ENCODE assay signal across 12 cellular contexts in genomic region chr22:31350410-31350863, GRCh38. TPM values are rescaled to one million over a fixed set of nuclear protein-coding genes. Genes with fewer than 3 reads are reported as not detected.
DNase-seq lines count a peak whose midpoint lies in the region; ATAC-seq, FAIRE-seq and TF ChIP-seq lines count a peak whose summit lies in the region.
"Had no signal": no experiment of that assay in that cellular context is flagged by ENCODE, and none has a peak within 500 bp of the region (broad histone marks: within the 10 kb centered on the region; RNA-seq: fewer than 3 reads in every experiment).

No MANE protein-coding gene starts in this region.

- TF ChIP-seq CTCF in kidney (IDR thresholded peaks at IDR 0.05; ENCODE audit: borderline replicate concordance, extremely low read depth, insufficient read depth) = no peak

- H3K9ac ChIP-seq in kidney (ENCODE audit: low read length in 2 of 2) = no peak overlapping the region

- no peak overlapping the region for H3K27ac Mint-ChIP-seq in stimulated activated naive B cell treated with anti-CD40 and anti-IgM and Interleukin-4, amounts not matched to agents 10 μg/mL and 1 μg/mL and 100 μg/mL, for 72 hours
- H3K27ac Mint-ChIP-seq: activated CD4-positive, alpha-beta T cell treated with anti-CD3 and anti-CD28 coated beads, Interleukin-2, amount 10 ng/mL, durations not matched to agents 7 days and 5 days had no signal

- H3K4me1 ChIP-seq in kidney (ENCODE audit: control insufficient read depth in 1 of 2, insufficient read depth in 1 of 2, low read depth in 1 of 2, low read length in 2 of 2) = peaks cover 4 to 6% of the 10 kb centered on the region in 2 donors

- no peak overlapping the region for H3K4me3 ChIP-seq in kidney (ENCODE audit: low read length in 2 of 2)
- H3K4me3 ChIP-seq: esophagus muscularis mucosa had no signal

- H3K4me1 Mint-ChIP-seq in stimulated activated naive B cell treated with anti-CD40 and anti-IgM and Interleukin-4, amounts not matched to agents 10 μg/mL and 1 μg/mL and 100 μg/mL, for 72 hours = peaks cover 5 to 9% of the 10 kb centered on the region in 2 donors

- TF ChIP-seq POLR2A in GM12891 (IDR thresholded peaks at IDR 0.05; ENCODE audit: low read depth, low read length) = no peak

- no peak overlapping the region for H3K4me3 Mint-ChIP-seq in stimulated activated naive B cell treated with anti-CD40 and anti-IgM and Interleukin-4, amounts not matched to agents 10 μg/mL and 1 μg/mL and 100 μg/mL, for 72 hours
- H3K4me3 Mint-ChIP-seq: activated CD4-positive, alpha-beta T cell treated with anti-CD3 and anti-CD28 coated beads, Interleukin-2, amount 10 ng/mL, durations not matched to agents 7 days and 5 days had no signal

- no peaks in the 10 kb centered on the region for H3K9me3 Mint-ChIP-seq in stimulated activated naive B cell treated with anti-CD40 and anti-IgM and Interleukin-4, amounts not matched to agents 10 μg/mL and 1 μg/mL and 100 μg/mL, for 72 hours
- H3K9me3 Mint-ChIP-seq: activated CD4-positive, alpha-beta T cell treated with anti-CD3 and anti-CD28 coated beads, Interleukin-2, amount 10 ng/mL, durations not matched to agents 7 days and 5 days had no signal

- no peak for ATAC-seq in stimulated activated naive B cell treated with anti-CD40 and anti-IgM and Interleukin-4, amounts not matched to agents 10 μg/mL and 1 μg/mL and 100 μg/mL, for 72 hours (replicated peaks)
- ATAC-seq in HG03354 (IDR thresholded peaks at IDR 0.05; ENCODE audit: poor library complexity, severe bottlenecking, unreplicated experiment) = no peak
- ATAC-seq: HCT116, left cardiac atrium had no signal

- no peak overlapping the region for H3K27ac ChIP-seq in kidney (ENCODE audit: low read depth in 2 of 2, low read length in 2 of 2)
- H3K27ac ChIP-seq: esophagus muscularis mucosa had no signal

- H3K27me3 Mint-ChIP-seq in stimulated activated naive B cell treated with anti-CD40 and anti-IgM and Interleukin-4, amounts not matched to agents 10 μg/mL and 1 μg/mL and 100 μg/mL, for 72 hours = no peaks in the 10 kb centered on the region

- peak; percentile 30 for DNase-seq in Caki2 (ENCODE audit: low read depth)
- peak; percentile 59 for DNase-seq in M059J (ENCODE audit: low read depth)
- DNase-seq in RPMI7951 (ENCODE audit: low read depth) = peak; percentile 58
- DNase-seq in kidney = peak; percentile 84
- DNase-seq in NOMO-1 treated with DMSO at 0.1 percent for 48 hours (lab: John Stamatoyannopoulos, UW; ENCODE audit: unreplicated experiment) = no peak
- DNase-seq in stimulated activated naive B cell treated with anti-CD40 and anti-IgM and Interleukin-4, amounts not matched to agents 10 μg/mL and 1 μg/mL and 100 μg/mL, for 72 hours = no peak
- DNase-seq in GM12891 (ENCODE audit: insufficient read length, low spot score) = no peak
- DNase-seq: activated CD4-positive, alpha-beta T cell treated with anti-CD3 and anti-CD28 coated beads, Interleukin-2, amount 10 ng/mL, durations not matched to agents 7 days and 5 days; left cardiac atrium had no signal

- H3K9me3 ChIP-seq in kidney (ENCODE audit: control insufficient read depth in 1 of 2, low read length in 2 of 2) = no peaks in the 10 kb centered on the region
- H3K9me3 ChIP-seq: esophagus muscularis mucosa had no signal

- intact Hi-C loops in kidney (cut with DNase I) = no loop called here

- no peaks in the 10 kb centered on the region for H3K36me3 ChIP-seq in kidney (ENCODE audit: control insufficient read depth in 1 of 2, insufficient read depth in 2 of 2, low read length in 2 of 2)
- H3K36me3 ChIP-seq: esophagus muscularis mucosa had no signal

- H3K36me3 Mint-ChIP-seq in stimulated activated naive B cell treated with anti-CD40 and anti-IgM and Interleukin-4, amounts not matched to agents 10 μg/mL and 1 μg/mL and 100 μg/mL, for 72 hours = peaks cover 2 to 3% of the 10 kb centered on the region in 2 donors

- in situ Hi-C loops in Caki2 (cut with HindIII; ENCODE audit: low pct_unique_long_range_greater_than_20kb, low sequenced_read_pairs) = no loop called here

- FAIRE-seq in kidney (lab: Jason Lieb, UNC) (peak; percentile 29), GM12891 (lab: Jason Lieb, UNC) (no peak)

TF ChIP-seq in GM12891, 5 proteins besides CTCF, POLR2A, EP300 and RAD21:
- TF ChIP-seq POLR2AphosphoS5 (IDR thresholded peaks at IDR 0.05; ENCODE audit: low read depth, low read length) (no peak), PAX5 (IDR thresholded peaks at IDR 0.05; ENCODE audit: insufficient read depth, low read length, severe bottlenecking) (no peak), TAF1 (IDR thresholded peaks at IDR 0.05; ENCODE audit: low read depth, low read length) (no peak), SPI1 (IDR thresholded peaks at IDR 0.05; ENCODE audit: low read depth, low read length) (no peak), POU2F2 (IDR thresholded peaks at IDR 0.05; ENCODE audit: low read depth, low read length) (no peak)

RNA-seq across cellular contexts. Expression of gene PATZ1, which starts 4.3 kb away (rescaled TPM):
- total RNA-seq in Caki2 (2014; rRNA removed; shearing (Covaris generic); ENCODE audit: low replicate concordance) = 23.7 and 27.4 TPM in 2 replicates
- total RNA-seq in M059J (2014; rRNA removed; shearing (Covaris generic)) = 8.3 and 10.7 TPM in 2 replicates
- total RNA-seq in RPMI7951 (2014; rRNA removed; shearing (Covaris generic)) = 4.4 and 5.2 TPM in 2 replicates
- 40.9 TPM for total RNA-seq in kidney
- polyA plus RNA-seq in kidney (ENCODE audit: insufficient read depth, low read depth, low replicate concordance) = 33.3 TPM
- 14.3 TPM for polyA plus RNA-seq in GM12891 (2012; ENCODE audit: low read depth, missing spikeins)

RNA-seq across cellular contexts. Expression of gene DRG1, which starts 49.0 kb away (rescaled TPM):
- total RNA-seq in Caki2 (2014; rRNA removed; shearing (Covaris generic); ENCODE audit: low replicate concordance) = 61.7 and 74.8 TPM in 2 replicates
- total RNA-seq in M059J (2014; rRNA removed; shearing (Covaris generic)) = 60.6 and 99.0 TPM in 2 replicates
- 72.3 and 83.7 TPM in 2 replicates for total RNA-seq in RPMI7951 (2014; rRNA removed; shearing (Covaris generic))
- total RNA-seq in kidney = 46.5 TPM
- polyA plus RNA-seq in kidney (ENCODE audit: insufficient read depth, low read depth, low replicate concordance) = 93.3 TPM
- 63.7 TPM for polyA plus RNA-seq in GM12891 (2012; ENCODE audit: low read depth, missing spikeins)

RNA-seq across cellular contexts. Expression of gene PIK3IP1, which starts 58.1 kb away (rescaled TPM):
- total RNA-seq in Caki2 (2014; rRNA removed; shearing (Covaris generic); ENCODE audit: low replicate concordance) = 2.2 and 6.5 TPM in 2 replicates
- total RNA-seq in M059J (2014; rRNA removed; shearing (Covaris generic)) = 1.0 and 1.9 TPM in 2 replicates
- 3.0 and 4.0 TPM in 2 replicates for total RNA-seq in RPMI7951 (2014; rRNA removed; shearing (Covaris generic))
- total RNA-seq in kidney = 42.7 TPM
- 21.4 TPM for polyA plus RNA-seq in kidney (ENCODE audit: insufficient read depth, low read depth, low replicate concordance)
- 5.3 TPM for polyA plus RNA-seq in GM12891 (2012; ENCODE audit: low read depth, missing spikeins)

Comparison
In these comparisons a context has a peak if more than half of its experiments do, and no peak if none do; other contexts are left out.
1. DNase-seq: peak in Caki2 (single experiment), M059J (single experiment), RPMI7951 (single experiment) and kidney (single experiment); none in NOMO-1 treated with DMSO at 0.1 percent for 48 hours (single experiment), stimulated activated naive B cell treated with anti-CD40 and anti-IgM and Interleukin-4, amounts not matched to agents 10 μg/mL and 1 μg/mL and 100 μg/mL, for 72 hours (single experiment) and GM12891 (single experiment).